ENCODE assay signal across 25 cellular contexts in the genomic region with DNA sequence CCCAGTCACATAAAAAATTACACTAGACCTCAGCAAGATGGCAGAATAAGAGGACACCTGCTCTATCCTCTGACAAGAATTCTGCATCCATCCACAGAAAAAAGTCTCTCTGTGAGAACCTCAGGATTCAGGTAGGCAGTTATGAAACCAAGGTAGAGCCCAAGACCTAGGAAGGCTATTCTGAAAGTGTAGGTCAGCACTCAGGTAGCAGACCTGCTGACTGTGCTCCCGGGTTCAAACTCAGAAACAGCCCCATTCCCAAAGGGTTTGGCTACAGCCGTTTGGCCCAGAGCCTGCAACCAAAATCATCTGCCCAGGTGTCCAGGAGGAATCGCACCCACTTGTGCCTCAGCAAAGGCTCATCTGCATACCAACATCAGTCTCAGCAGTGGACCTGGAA. TPM values are rescaled to one million over a fixed set of nuclear protein-coding genes. Genes with fewer than 3 reads are reported as not detected.
DNase-seq lines count a peak whose midpoint lies in the region; ATAC-seq, FAIRE-seq and TF ChIP-seq lines count a peak whose summit lies in the region.
"Had no signal": no experiment of that assay in that cellular context is flagged by ENCODE, and none has a peak within 500 bp of the region (broad histone marks: within the 10 kb centered on the region; RNA-seq: fewer than 3 reads in every experiment).

No MANE protein-coding gene starts in this region.

- H2AK5ac ChIP-seq in H1 (ENCODE audit: low read depth, low read length), result no peak overlapping the region

- H3K18ac ChIP-seq in H1 (ENCODE audit: extremely low read depth, low read length), result no peak overlapping the region

- TF ChIP-seq CTCF in SK-N-SH (IDR thresholded peaks at IDR 0.05), result no peak
- TF ChIP-seq CTCF in Panc1 (IDR thresholded peaks at IDR 0.05), result no peak
- TF ChIP-seq CTCF in H1 (IDR thresholded peaks at IDR 0.05; ENCODE audit: control extremely low read depth in 1 of 3, insufficient read depth in 1 of 3, low read depth in 1 of 3, low read length in 3 of 3), result no peak
- TF ChIP-seq CTCF in HepG2 (CRISPR knock-in tag; IDR thresholded peaks at IDR 0.05), result no peak

- POLR2A ChIA-PET in SK-N-SH (lab: Yijun Ruan, JAX) (no interaction called here), Panc1 (lab: Charles Lee) (no interaction called here), H1 (lab: Charles Lee; ENCODE audit: partially characterized antibody) (interaction anchor here (1.0 kb wide), 1 partner anchor 13 kb away, joined by 3 read pairs; no protein-coding TSS in a partner anchor), HepG2 (lab: Yijun Ruan, JAX) (interaction anchor here (2.7 kb wide), 1 partner anchor 109 kb away, joined by 17 read pairs; the partner anchor contains the start of gene STK17A)

- H3K36me3 ChIP-seq in SK-N-SH (replicated peaks in 1 of 2; ENCODE audit: control insufficient read depth in 1 of 2, insufficient read depth in 2 of 2, low read length in 1 of 2) (peaks cover 0 to 2% of the 10 kb centered on the region in 2 experiments), Panc1 (ENCODE audit: control insufficient read depth, insufficient read depth, low read length) (no peaks in the 10 kb centered on the region), H1 (ENCODE audit: control insufficient read depth in 2 of 4, insufficient read depth in 4 of 4, low read length in 3 of 4) (no peaks in the 10 kb centered on the region), HepG2 (replicated peaks in 1 of 2; ENCODE audit: control insufficient read depth in 1 of 2, insufficient read depth in 2 of 2, low read length in 2 of 2) (no peaks in the 10 kb centered on the region)
- H3K36me3 ChIP-seq: MG63 had no signal

- H3K79me2 ChIP-seq in SK-N-SH (ENCODE audit: insufficient read depth), result peaks cover 88% of the 10 kb centered on the region
- peaks cover 25 to 98% of the 10 kb centered on the region in 2 experiments for H3K79me2 ChIP-seq in H1 (ENCODE audit: control insufficient read depth in 1 of 2, insufficient read depth in 2 of 2, low read length in 2 of 2)
- H3K79me2 ChIP-seq in HepG2 (ENCODE audit: insufficient read depth, low read length), result peaks cover 97% of the 10 kb centered on the region

- H3K9me3 ChIP-seq in SK-N-SH, result no peaks in the 10 kb centered on the region
- peaks cover 23% of the 10 kb centered on the region; the same call in 1 of the 2 replicates for H3K9me3 ChIP-seq in Panc1 (ENCODE audit: control insufficient read depth, insufficient read depth, low read depth, low read length)
- H3K9me3 ChIP-seq in H1 (ENCODE audit: insufficient read depth in 2 of 2, low read depth in 1 of 2, low read length in 1 of 2), result no peaks in the 10 kb centered on the region
- H3K9me3 ChIP-seq in HepG2 (ENCODE audit: low read length), result no peaks in the 10 kb centered on the region
- H3K9me3 ChIP-seq: MG63, SJSA1 had no signal

- BruUV-seq in Panc1 (replicated peaks; lab: Mats Ljungman, UMichigan) (no TSS peak), HepG2 (replicated peaks; lab: Mats Ljungman, UMichigan) (no TSS peak)

- H3K4ac ChIP-seq in H1 (replicated peaks; ENCODE audit: insufficient read length, low read depth, low read length), result no peak overlapping the region

- H2BK12ac ChIP-seq in H1 (ENCODE audit: low read depth, low read length), result 0 out of 2 replicates have a peak overlapping the region, but pooled peaks have one; percentile 2

- CTCF ChIA-PET in SK-N-SH (lab: Yijun Ruan, JAX), result interaction anchor here (2.0 to 4.1 kb wide), 3 partner anchors 8 to 147 kb away, joined by 5 to 48 read pairs (median 7); partner anchors contain the start of gene STK17A
- CTCF ChIA-PET in Panc1 (lab: Charles Lee), result no interaction called here
- CTCF ChIA-PET in H1 (lab: Charles Lee; ENCODE audit: partially characterized antibody), result interaction anchor here (1.0 kb wide), 1 partner anchor 8 kb away, joined by 3 read pairs; no protein-coding TSS in a partner anchor
- CTCF ChIA-PET in HepG2 (lab: Yijun Ruan, JAX; ENCODE audit: low intra/inter-chr PET ratio, low total read pairs), result no interaction called here

- H3K23me2 ChIP-seq in H1 (ENCODE audit: low read depth, low read length), result no peaks in the 10 kb centered on the region

- H4K20me1 ChIP-seq in SK-N-SH (ENCODE audit: insufficient read depth) (no peaks in the 10 kb centered on the region), H1 (replicated peaks in 1 of 2; ENCODE audit: control insufficient read depth in 1 of 2, insufficient read depth in 2 of 2, low read length in 2 of 2) (peaks cover 0 to 15% of the 10 kb centered on the region in 2 experiments), HepG2 (ENCODE audit: insufficient read depth, low read length) (no peaks in the 10 kb centered on the region; the same call in 1 of the 2 replicates)

- H3F3A ChIP-seq in SK-N-SH (replicated peaks; ENCODE audit: insufficient read depth), result peaks cover 22% of the 10 kb centered on the region

- H3K9ac ChIP-seq in SK-N-SH (no peak overlapping the region), H1 (replicated peaks in 1 of 4; ENCODE audit: extremely low read depth in 1 of 4, low read depth in 3 of 4, low read length in 3 of 4) (no peak overlapping the region), HepG2 (ENCODE audit: insufficient read depth, low read depth, low read length) (no peak overlapping the region)

- H4K91ac ChIP-seq in H1 (replicated peaks; ENCODE audit: insufficient read length, low read length), result no peak overlapping the region

- TF ChIP-seq EP300 in SK-N-SH (IDR thresholded peaks at IDR 0.05; ENCODE audit: borderline replicate concordance in 1 of 2, low read depth in 1 of 2, low read length in 1 of 2) (no peak), H1 (IDR thresholded peaks at IDR 0.05; ENCODE audit: borderline replicate concordance in 1 of 2, low read depth in 2 of 2, low read length in 2 of 2) (no peak), HepG2 (IDR thresholded peaks at IDR 0.05; ENCODE audit: low read depth in 2 of 2, low read length in 2 of 2) (no peak), HepG2 (CRISPR knock-in tag; IDR thresholded peaks at IDR 0.05; ENCODE audit: borderline replicate concordance) (no peak)

- no peak overlapping the region for H3K14ac ChIP-seq in H1 (ENCODE audit: insufficient read length)

- H3K4me3 ChIP-seq in SK-N-SH (ENCODE audit: low read depth in 2 of 2, low read length in 1 of 2), result 0 out of 4 replicates have a peak overlapping the region, but pooled peaks of 1 of the 2 experiments have one; percentile 24
- H3K4me3 ChIP-seq in Panc1 (ENCODE audit: low read depth in 2 of 2, low read length in 2 of 2), result no peak overlapping the region
- no peak overlapping the region for H3K4me3 ChIP-seq in H1 (ENCODE audit: extremely low read depth in 1 of 4, insufficient read depth in 2 of 4, low read depth in 3 of 4, low read length in 4 of 4)
- no peak overlapping the region for H3K4me3 ChIP-seq in HepG2 (replicated peaks in 1 of 3; ENCODE audit: insufficient read depth in 1 of 3, low read depth in 2 of 3, low read length in 3 of 3)
- H3K4me3 ChIP-seq: MG63, SJSA1 had no signal

- no peak overlapping the region for H2AFZ ChIP-seq in SK-N-SH (ENCODE audit: low read depth)
- H2AFZ ChIP-seq in H1 (ENCODE audit: low read length), result no peak overlapping the region
- no peak overlapping the region for H2AFZ ChIP-seq in HepG2 (ENCODE audit: low read length)

- FAIRE-seq in H1 (lab: Jason Lieb, UNC) (no peak), HepG2 (lab: Jason Lieb, UNC) (no peak)
- FAIRE-seq: D721Med had no signal

- H2BK120ac ChIP-seq in H1 (replicated peaks; ENCODE audit: low read depth, low read length), result no peak overlapping the region

- DNase-seq in SK-N-SH, result no peak
- no peak for DNase-seq in Panc1 (ENCODE audit: low read depth, low spot score)
- no peak for DNase-seq in H1 (ENCODE audit: low read depth in 1 of 2, low spot score in 2 of 2)
- no peak for DNase-seq in NCI-H345 (lab: John Stamatoyannopoulos, UW)
- DNase-seq in cardiac septum (ENCODE audit: low spot score), result no peak
- no peak for DNase-seq in HepG2 (ENCODE audit: low spot score)
- DNase-seq: 8988T, AML-193, DMS53, GF-D8, Kasumi-1, MG63, NCI-H1092, NCI-H1436, NCI-H187 treated with DMSO at 0.1 percent for 48 hours, NCI-H2107, NCI-H510A, NCI-H748 treated with DMSO at 0.1 percent for 48 hours, SW 1271, T-helper 17 cell had no signal

- H3K4me1 ChIP-seq in SK-N-SH (ENCODE audit: control insufficient read depth in 1 of 2, insufficient read depth in 2 of 2, low read depth in 1 of 2, low read length in 1 of 2) (peaks cover 0 to 28% of the 10 kb centered on the region in 2 experiments), Panc1 (ENCODE audit: control insufficient read depth, insufficient read depth, low read length) (no peaks in the 10 kb centered on the region), H1 (replicated peaks in 1 of 4; ENCODE audit: control insufficient read depth in 3 of 4, insufficient read depth in 4 of 4, low read length in 3 of 4) (peaks cover 0 to 3% (median 0%) of the 10 kb centered on the region in 4 experiments; a peak in 2 of 7 replicates), HepG2 (ENCODE audit: insufficient read depth, low read length) (peaks cover 55% of the 10 kb centered on the region)

- 89% methylated on average over 3 of the region's 3 CpGs for WGBS in SK-N-SH (ENCODE audit: low lambda C conversion rate)
- 79% methylated on average over 3 of the region's 3 CpGs; no CpG with 5 or more reads in 1 of the 2 experiments for WGBS in H1 (ENCODE audit: extremely low coverage in 1 of 2, insufficient coverage in 1 of 2, insufficient read length in 1 of 2, insufficient replicate concordance in 2 of 2, low coverage in 1 of 2, low lambda C conversion rate in 2 of 2, missing lambda C conversion rate in 1 of 2), 2 experiments
- WGBS in HepG2 (ENCODE audit: low lambda C conversion rate), result 96% methylated on average over 3 of the region's 3 CpGs

- H3K23ac ChIP-seq in H1 (ENCODE audit: insufficient read length), result no peak overlapping the region

- no peaks in the 10 kb centered on the region for H3K27me3 ChIP-seq in SK-N-SH (ENCODE audit: insufficient read depth)
- H3K27me3 ChIP-seq in Panc1 (ENCODE audit: control insufficient read depth, insufficient read depth, low read length), result no peaks in the 10 kb centered on the region
- no peaks in the 10 kb centered on the region for H3K27me3 ChIP-seq in H1 (replicated peaks in 1 of 4; ENCODE audit: control insufficient read depth in 3 of 4, extremely low read depth in 1 of 4, insufficient read depth in 3 of 4, low read length in 3 of 4)
- H3K27me3 ChIP-seq in HepG2 (ENCODE audit: control insufficient read depth in 1 of 2, insufficient read depth in 2 of 2, low read length in 2 of 2), result no peaks in the 10 kb centered on the region
- H3K27me3 ChIP-seq: MG63, SJSA1 had no signal

- ATAC-seq in SK-N-SH treated with all-trans-retinoic acid at 6 μM for 48 hours, result no peak
- peak; percentile 33; the same call in 1 of the 2 replicates for ATAC-seq in Panc1
- ATAC-seq in HepG2, result no peak
- ATAC-seq: Right ventricle myocardium inferior, T-helper 17 cell had no signal

- H3K9me2 ChIP-seq in SK-N-SH, result no peaks in the 10 kb centered on the region

- TF ChIP-seq RAD21 in SK-N-SH (IDR thresholded peaks at IDR 0.05; ENCODE audit: low read length), result no peak
- TF ChIP-seq RAD21 in H1 (IDR thresholded peaks at IDR 0.05 in 1 of 2, conservative IDR thresholded peaks at IDR 0.05 in 1 of 2; ENCODE audit: low read depth in 2 of 2, low read length in 2 of 2), result no peak
- no peak for TF ChIP-seq RAD21 in HepG2 (CRISPR knock-in tag; IDR thresholded peaks at IDR 0.05)

- intact Hi-C loops in Panc1 (cut with micrococcal nuclease; ENCODE audit: unreplicated experiment) (no loop called here), cardiac septum (cut with DNase I) (no loop called here), HepG2 (cut with micrococcal nuclease; ENCODE audit: unreplicated experiment) (loop anchor here (5.0 kb wide), 1 partner anchor 34 kb away; no protein-coding TSS in a partner anchor)

- TF ChIP-seq POLR2A in H1 (IDR thresholded peaks at IDR 0.05; ENCODE audit: control extremely low read depth in 1 of 2, low read depth in 2 of 2, low read length in 2 of 2), result no peak
- TF ChIP-seq POLR2A in HepG2 (IDR thresholded peaks at IDR 0.05; ENCODE audit: insufficient read depth in 1 of 2, low read depth in 2 of 2, low read length in 2 of 2), result no peak

- no peak overlapping the region for H2BK20ac ChIP-seq in H1 (ENCODE audit: low read length)

- peak overlapping the region in 1 of 2 experiments; percentile 96; a peak in 1 of 4 replicates for H3K27ac ChIP-seq in SK-N-SH (ENCODE audit: low read depth in 2 of 2, low read length in 1 of 2)
- H3K27ac ChIP-seq in Panc1 (ENCODE audit: low read length), result no peak overlapping the region
- H3K27ac ChIP-seq in H1 (ENCODE audit: low read depth, low read length), result no peak overlapping the region
- no peak overlapping the region for H3K27ac ChIP-seq in HepG2 (ENCODE audit: extremely low read length, insufficient read depth, low read length)
- H3K27ac ChIP-seq: C4-2B, SJSA1 had no signal

- H4K5ac ChIP-seq in H1 (ENCODE audit: insufficient read length, low read depth, low read length), result no peak overlapping the region

- H2BK15ac ChIP-seq in H1 (ENCODE audit: low read length), result no peak overlapping the region

- H4K8ac ChIP-seq in H1 (ENCODE audit: extremely low read depth, insufficient read depth, low read length), result no peak overlapping the region

- in situ Hi-C loops in Panc1 (cut with HindIII; ENCODE audit: low pct_unique_long_range_greater_than_20kb, low sequenced_read_pairs) (no loop called here), HepG2 (cut with HindIII; ENCODE audit: extremely low pct_ligation_motif_present, low pct_unique_long_range_greater_than_20kb) (loop anchor here (10.0 kb wide), 1 partner anchor 47 kb away; no protein-coding TSS in a partner anchor)

- no peak overlapping the region for H2BK5ac ChIP-seq in H1 (ENCODE audit: low read depth, low read length)

- H3K4me2 ChIP-seq in SK-N-SH (peak overlapping the region; percentile 39; the same call in 1 of the 2 replicates), H1 (ENCODE audit: insufficient read depth in 1 of 2, low read depth in 2 of 2, low read length in 2 of 2) (no peak overlapping the region), HepG2 (ENCODE audit: low read depth, low read length) (no peak overlapping the region)

- H3K56ac ChIP-seq in H1 (replicated peaks; ENCODE audit: insufficient read length, low read depth, low read length), result no peak overlapping the region

- H3K79me1 ChIP-seq in H1 (ENCODE audit: low read depth, low read length), result peaks cover 3% of the 10 kb centered on the region

RNA-seq across cellular contexts. Expression of gene COA1, which starts 37.7 kb away (rescaled TPM):
- polyA plus RNA-seq in SK-N-SH (2012; rRNA removed), result 42.8 and 66.3 TPM in 2 replicates
- 56.6 and 60.1 TPM in 2 replicates for polyA plus RNA-seq in SK-N-SH (2012; cell fraction: cytosol; rRNA removed)
- 90.7 and 145 TPM in 2 replicates for polyA plus RNA-seq in SK-N-SH (2012; cell fraction: nucleus; rRNA removed)
- total RNA-seq in Panc1 (2021; ENCODE audit: unreplicated experiment), result 65.5 TPM
- polyA plus RNA-seq in Panc1 (2012; ENCODE audit: insufficient read length), result 39.4 TPM
- 136 and 143 TPM in 2 replicates for total RNA-seq in H1 (2021; fragmentation: NEBNext Ultra II Directional; extraction: Animal tissue kit (Norgen Biotek cat#: 25700))
- polyA plus RNA-seq in H1 (2011; rRNA removed), result 87.0 and 98.6 TPM in 2 replicates
- polyA plus RNA-seq in H1 (2011; cell fraction: cytosol; rRNA removed), result 86.8 TPM
- polyA plus RNA-seq in H1 (2011; cell fraction: nucleus; rRNA removed), result 68.1 TPM
- polyA plus RNA-seq in H1 (2012, experiment 1 of 2), result 125 to 144 TPM (median 134 TPM) in 4 replicates
- 75.3 TPM for polyA plus RNA-seq in H1 (2012, experiment 2 of 2)
- polyA plus RNA-seq in H1 (2013, experiment 1 of 2), result 165 TPM
- 183 TPM for polyA plus RNA-seq in H1 (2013, experiment 2 of 2)
- 104 and 127 TPM in 2 replicates for polyA minus RNA-seq in H1 (2011; rRNA and poly(A)+ RNA removed)
- 31.4 TPM for polyA minus RNA-seq in H1 (2011; cell fraction: cytosol; rRNA and poly(A)+ RNA removed)
- polyA minus RNA-seq in H1 (2011; cell fraction: nucleus; rRNA and poly(A)+ RNA removed), result 152 TPM
- 62.4 TPM for total RNA-seq in cardiac septum
- 65.7 and 73.8 TPM in 2 replicates for total RNA-seq in HepG2 (2016; rRNA removed; fragmentation: Illumina TruSeq; extraction: Trizol)
- total RNA-seq in HepG2 (2016; cell fraction: cytosol; rRNA removed; fragmentation: Illumina TruSeq; extraction: Trizol; ENCODE audit: low read depth), result 55.7 and 58.2 TPM in 2 replicates
- 70.5 and 77.2 TPM in 2 replicates for total RNA-seq in HepG2 (2016; cell fraction: insoluble cytoplasmic fraction; rRNA removed; fragmentation: Illumina TruSeq; extraction: Trizol)
- 72.3 and 77.3 TPM in 2 replicates for total RNA-seq in HepG2 (2016; cell fraction: membrane; rRNA removed; fragmentation: Illumina TruSeq; extraction: Trizol)
- 76.7 and 96.2 TPM in 2 replicates for total RNA-seq in HepG2 (2016; cell fraction: nucleus; rRNA removed; fragmentation: Illumina TruSeq; extraction: Trizol)
- 32.1 and 33.2 TPM in 2 replicates for polyA plus RNA-seq in HepG2 (2011; rRNA removed)
- polyA plus RNA-seq in HepG2 (2011; cell fraction: cytosol; rRNA removed), result 26.3 and 35.6 TPM in 2 replicates
- polyA plus RNA-seq in HepG2 (2011; cell fraction: nucleus; rRNA removed), result 25.4 and 32.3 TPM in 2 replicates
- polyA plus RNA-seq in HepG2 (2012), result 50.0 and 53.2 TPM in 2 replicates
- polyA plus RNA-seq in HepG2 (2016; cell fraction: cytosol; fragmentation: Illumina TruSeq; extraction: Trizol; ENCODE audit: low read depth), result 44.5 and 61.1 TPM in 2 replicates
- polyA plus RNA-seq in HepG2 (2016; cell fraction: insoluble cytoplasmic fraction; fragmentation: Illumina TruSeq; extraction: Trizol; ENCODE audit: low read depth), result 79.5 and 94.9 TPM in 2 replicates
- 74.5 and 82.3 TPM in 2 replicates for polyA plus RNA-seq in HepG2 (2016; cell fraction: membrane; fragmentation: Illumina TruSeq; extraction: Trizol; ENCODE audit: low read depth)
- polyA plus RNA-seq in HepG2 (2016; cell fraction: nucleus; fragmentation: Illumina TruSeq; extraction: Trizol; ENCODE audit: insufficient read depth, low read depth), result 75.3 and 81.4 TPM in 2 replicates
- 53.0 and 124 TPM in 2 replicates for polyA minus RNA-seq in HepG2 (2011; rRNA and poly(A)+ RNA removed; ENCODE audit: low replicate concordance)
- polyA minus RNA-seq in HepG2 (2011; cell fraction: cytosol; rRNA and poly(A)+ RNA removed), result 14.2 and 15.8 TPM in 2 replicates
- polyA minus RNA-seq in HepG2 (2011; cell fraction: nucleus; rRNA and poly(A)+ RNA removed), result 105 and 106 TPM in 2 replicates

Comparison
In these comparisons a context has a peak if more than half of its experiments do, and no peak if none do; other contexts are left out.
1. CTCF ChIA-PET loops: an anchor here in SK-N-SH (2.0 to 4.1 kb wide) and H1 (1.0 kb wide); none called in Panc1 and HepG2.
2. POLR2A ChIA-PET loops: an anchor here in H1 (1.0 kb wide) and HepG2 (2.7 kb wide); none called in SK-N-SH and Panc1.